8 cellular contexts compared by ENCODE assay signal in genomic region chr17:32461853-32462617, GRCh38. TPM values are rescaled to one million over a fixed set of nuclear protein-coding genes. Genes with fewer than 3 reads are reported as not detected.
A peak's percentile ranks its signal among the peaks of the same experiment; 100 is the strongest.
DNase-seq lines count a peak whose midpoint lies in the region; FAIRE-seq and TF ChIP-seq lines count a peak whose summit lies in the region.

No MANE protein-coding gene starts in this region.

- no peaks in the 10 kb centered on the region for H3K9me3 ChIP-seq in MM.1S (replicated peaks; ENCODE audit: insufficient read depth, low read length)
- no peaks in the 10 kb centered on the region for H3K9me3 ChIP-seq in hepatocyte (ENCODE audit: low read depth)

- H2AFZ ChIP-seq in MM.1S (ENCODE audit: low read length) (no peak overlapping the region), hepatocyte (no peak overlapping the region)

- H3K4me2 ChIP-seq in MM.1S (ENCODE audit: low read depth, low read length) (no peak overlapping the region), hepatocyte (no peak overlapping the region)

- DNase-seq in DMS53 treated with DMSO at 0.1 percent for 48 hours (lab: John Stamatoyannopoulos, UW; ENCODE audit: unreplicated experiment) (peak; percentile 23), MM.1S (peak; percentile 67), SKM-1 (lab: John Stamatoyannopoulos, UW; ENCODE audit: unreplicated experiment) (peak; percentile 51), hepatocyte (ENCODE audit: low spot score) (peak; percentile 72), GM19240 (ENCODE audit: insufficient read length, low spot score) (no peak), GM12892 (ENCODE audit: insufficient read length) (no peak)
- peak; percentile 39 for DNase-seq in activated naive CD8-positive, alpha-beta T cell treated with anti-CD3 and anti-CD28 coated beads, Interleukin-2, amount 50 U/mL, for 16 hours (ENCODE audit: low read depth, low spot score)
- DNase-seq in stimulated activated CD4-positive, alpha-beta T cell treated with anti-CD3 and anti-CD28 coated beads, Interleukin-1b, Interleukin-23, amount 100 ng/mL, for 24 hours (ENCODE audit: low read depth in 4 of 4, low spot score in 1 of 4), result peak; percentile 44 to 59 (median 54)

- H3K36me3 ChIP-seq in MM.1S (replicated peaks; ENCODE audit: insufficient read depth, low read length) (peaks cover 15% of the 10 kb centered on the region), hepatocyte (replicated peaks; ENCODE audit: insufficient read depth, low read depth) (no peaks in the 10 kb centered on the region)

- H3K4me1 ChIP-seq in MM.1S (ENCODE audit: low read length) (no peaks in the 10 kb centered on the region), hepatocyte (ENCODE audit: insufficient read depth) (no peaks in the 10 kb centered on the region)

- H3K4me3 ChIP-seq in MM.1S (ENCODE audit: low read length), result no peak overlapping the region
- no peak overlapping the region for H3K4me3 ChIP-seq in hepatocyte

- FAIRE-seq in GM12892 (lab: Jason Lieb, UNC), result no peak

- H3F3A ChIP-seq in MM.1S (ENCODE audit: insufficient read depth, low read length), result peaks cover 5% of the 10 kb centered on the region

- no peaks in the 10 kb centered on the region for H3K9me2 ChIP-seq in MM.1S (replicated peaks; ENCODE audit: insufficient read depth, low read length)
- H3K9me2 ChIP-seq in hepatocyte (replicated peaks; ENCODE audit: insufficient read depth), result no peaks in the 10 kb centered on the region

- H3K27ac ChIP-seq in MM.1S (ENCODE audit: low read length) (no peak overlapping the region), hepatocyte (no peak overlapping the region)

- 78% methylated on average over 1 of the region's 1 CpG for WGBS in hepatocyte (ENCODE audit: low lambda C conversion rate, missing lambda C conversion rate)

- H3K9ac ChIP-seq in MM.1S (ENCODE audit: low read length), result no peak overlapping the region

- H3K27me3 ChIP-seq in MM.1S (replicated peaks; ENCODE audit: insufficient read depth, low read length), result no peaks in the 10 kb centered on the region
- H3K27me3 ChIP-seq in hepatocyte, result no peaks in the 10 kb centered on the region

- H4K20me1 ChIP-seq in MM.1S (ENCODE audit: insufficient read depth, low read length) (peaks cover 18% of the 10 kb centered on the region), hepatocyte (ENCODE audit: insufficient read depth, poor library complexity, severe bottlenecking) (peaks cover 16% of the 10 kb centered on the region)

- TF ChIP-seq POLR2A in GM12892 (IDR thresholded peaks at IDR 0.05; ENCODE audit: low read depth, low read length), result no peak

- peak; percentile 69 for TF ChIP-seq CTCF in MM.1S (IDR thresholded peaks at IDR 0.05; ENCODE audit: low read length)
- peak; percentile 52 for TF ChIP-seq CTCF in hepatocyte (IDR thresholded peaks at IDR 0.05; ENCODE audit: poor library complexity)

- H3K79me2 ChIP-seq in MM.1S (ENCODE audit: low read length) (peaks cover 89% of the 10 kb centered on the region), hepatocyte (peaks cover 33% of the 10 kb centered on the region)

RNA-seq across cellular contexts. Expression of gene PSMD11, which starts 17.7 kb away (rescaled TPM):
- 61.6 and 62.0 TPM in 2 replicates for total RNA-seq in hepatocyte
- polyA plus RNA-seq in hepatocyte, result 141 and 145 TPM in 2 replicates
- 93.5 TPM for polyA plus RNA-seq in GM12892 (2012; ENCODE audit: missing spikeins)

RNA-seq across cellular contexts. Expression of gene CDK5R1, which starts 24.8 kb away (rescaled TPM):
- total RNA-seq in hepatocyte, result 1.1 and 1.3 TPM in 2 replicates
- polyA plus RNA-seq in hepatocyte, result 0.80 and 1.0 TPM in 2 replicates
- 26.1 TPM for polyA plus RNA-seq in GM12892 (2012; ENCODE audit: missing spikeins)

Comparison
In these comparisons a context has a peak if more than half of its experiments do, and no peak if none do; other contexts are left out.
1. DNase-seq: peak in DMS53 treated with DMSO at 0.1 percent for 48 hours (single experiment), MM.1S (single experiment), SKM-1 (single experiment), activated naive CD8-positive, alpha-beta T cell treated with anti-CD3 and anti-CD28 coated beads, Interleukin-2, amount 50 U/mL, for 16 hours (single experiment), hepatocyte (single experiment) and stimulated activated CD4-positive, alpha-beta T cell treated with anti-CD3 and anti-CD28 coated beads, Interleukin-1b, Interleukin-23, amount 100 ng/mL, for 24 hours (4 of 4); none in GM19240 (single experiment) and GM12892 (single experiment).